ENCODE assay signal across 8 cellular contexts in genomic region chr6:70566751-70567382, GRCh38. TPM values are rescaled to one million over a fixed set of nuclear protein-coding genes. Genes with fewer than 3 reads are reported as not detected.
DNase-seq lines count a peak whose midpoint lies in the region; ATAC-seq and TF ChIP-seq lines count a peak whose summit lies in the region.

Gene SDHAF4 (plus strand): TSS chr6:70566930. CDS start chr6:70566941, 11 bp downstream.

- H3K27ac Mint-ChIP-seq in CD8-positive, alpha-beta T cell: peak within 1 kb of the TSS; percentile 92
- peak within 1 kb of the TSS; percentile 88 for H3K27ac Mint-ChIP-seq in activated CD8-positive, alpha-beta T cell treated with anti-CD3 and anti-CD28 coated beads for 36 hours

- peaks cover 7% of the 10 kb centered on the region for H3K36me3 Mint-ChIP-seq in CD8-positive, alpha-beta T cell
- H3K36me3 Mint-ChIP-seq in activated CD8-positive, alpha-beta T cell treated with anti-CD3 and anti-CD28 coated beads for 36 hours (ENCODE audit: low read depth): peaks cover 12% of the 10 kb centered on the region

- H3K27me3 Mint-ChIP-seq in CD8-positive, alpha-beta T cell (ENCODE audit: low read depth): no peaks in the 10 kb centered on the region
- no peaks in the 10 kb centered on the region for H3K27me3 Mint-ChIP-seq in activated CD8-positive, alpha-beta T cell treated with anti-CD3 and anti-CD28 coated beads for 36 hours

- DNase-seq in CD8-positive, alpha-beta T cell: peak; percentile 90 to 96 (median 95)
- DNase-seq in HK-2 (ENCODE audit: unreplicated experiment): peak; percentile 93
- peak; percentile 54 for DNase-seq in NCI-H82 treated with DMSO at 0.1 percent for 48 hours (lab: John Stamatoyannopoulos, UW; ENCODE audit: unreplicated experiment)
- DNase-seq in activated CD8-positive, alpha-beta T cell treated with anti-CD3 and anti-CD28 coated beads for 36 hours: peak; percentile 95
- DNase-seq in ecto neural progenitor cell (ENCODE audit: low spot score): peak; percentile 94
- peak; percentile 96 for DNase-seq in lower lobe of right lung
- DNase-seq in stimulated activated CD4-positive, alpha-beta T cell treated with anti-CD3 and anti-CD28 coated beads, TNF-alpha, amount 100 ng/mL, for 1 hour (ENCODE audit: low read depth in 3 of 3, low spot score in 1 of 3): peak; percentile 86 to 92 (median 86)

- H3K4me1 Mint-ChIP-seq in CD8-positive, alpha-beta T cell (ENCODE audit: low read depth): peaks cover 24% of the 10 kb centered on the region
- peaks cover 17% of the 10 kb centered on the region for H3K4me1 Mint-ChIP-seq in activated CD8-positive, alpha-beta T cell treated with anti-CD3 and anti-CD28 coated beads for 36 hours (ENCODE audit: low read depth)

- H3K4me3 ChIP-seq in CD8-positive, alpha-beta T cell (ENCODE audit: low read depth, low read length): peak within 1 kb of the TSS; percentile 93
- peak within 1 kb of the TSS; percentile 95 for H3K4me3 ChIP-seq in lower lobe of right lung

- H3K4me3 Mint-ChIP-seq in CD8-positive, alpha-beta T cell: peak within 1 kb of the TSS; percentile 87
- peak within 1 kb of the TSS; percentile 91 for H3K4me3 Mint-ChIP-seq in activated CD8-positive, alpha-beta T cell treated with anti-CD3 and anti-CD28 coated beads for 36 hours

- H3K36me3 ChIP-seq in CD8-positive, alpha-beta T cell (ENCODE audit: insufficient read depth, low read length): no peaks in the 10 kb centered on the region
- no peaks in the 10 kb centered on the region for H3K36me3 ChIP-seq in lower lobe of right lung

- ATAC-seq in CD8-positive, alpha-beta T cell: peak; percentile 99
- peak; percentile 98 for ATAC-seq in GM19455 (IDR thresholded peaks at IDR 0.05; ENCODE audit: unreplicated experiment)
- ATAC-seq in activated CD8-positive, alpha-beta T cell treated with anti-CD3 and anti-CD28 coated beads for 36 hours: peak; percentile 100
- ATAC-seq in lower lobe of right lung: peak; percentile 100

- TF ChIP-seq CTCF in CD8-positive, alpha-beta T cell (IDR thresholded peaks at IDR 0.05): no peak
- TF ChIP-seq CTCF in activated CD8-positive, alpha-beta T cell treated with anti-CD3 and anti-CD28 coated beads for 36 hours (IDR thresholded peaks at IDR 0.05): no peak
- no peak for TF ChIP-seq CTCF in lower lobe of right lung (IDR thresholded peaks at IDR 0.05)

- intact Hi-C loops in CD8-positive, alpha-beta T cell (cut with DNase I, micrococcal nuclease): loop anchor here (1.0 to 10.0 kb wide), 7 partner anchors 100 to 772 kb away; partner anchors contain the start of genes FAM135A (in 2 of the 2), OGFRL1 (in 2 of the 2), LMBRD1 (in 1 of the 2) and SMAP1 (in 1 of the 2)
- intact Hi-C loops in activated CD8-positive, alpha-beta T cell treated with anti-CD3 and anti-CD28 coated beads for 36 hours (cut with micrococcal nuclease): loop anchor here (5.0 kb wide), 1 partner anchor 100 kb away; the partner anchor contains the start of gene SMAP1
- intact Hi-C loops in lower lobe of right lung (cut with DNase I): no loop called here

- CTCF ChIA-PET in CD8-positive, alpha-beta T cell (lab: Charles Lee): interaction anchor here (0.6 to 2.2 kb wide), 3 partner anchors 119 to 317 kb away, joined by 3 to 6 read pairs (median 3); no protein-coding TSS in a partner anchor
- CTCF ChIA-PET in activated CD8-positive, alpha-beta T cell treated with anti-CD3 and anti-CD28 coated beads for 36 hours (lab: Charles Lee): interaction anchor here (0.8 to 2.2 kb wide), 6 partner anchors 16 to 140 kb away, joined by 3 to 9 read pairs (median 4); no protein-coding TSS in a partner anchor

- H3K27me3 ChIP-seq in CD8-positive, alpha-beta T cell (ENCODE audit: insufficient read depth, low read length): no peaks in the 10 kb centered on the region
- no peaks in the 10 kb centered on the region for H3K27me3 ChIP-seq in lower lobe of right lung (ENCODE audit: low read depth)

- no peaks in the 10 kb centered on the region for H3K9me3 ChIP-seq in CD8-positive, alpha-beta T cell (ENCODE audit: low read length)
- H3K9me3 ChIP-seq in lower lobe of right lung: no peaks in the 10 kb centered on the region

- POLR2A ChIA-PET in CD8-positive, alpha-beta T cell (lab: Charles Lee): interaction anchor here (0.7 to 2.8 kb wide), 4 partner anchors 99 to 151 kb away, joined by 3 to 11 read pairs (median 4); partner anchors contain the start of gene SMAP1
- POLR2A ChIA-PET in activated CD8-positive, alpha-beta T cell treated with anti-CD3 and anti-CD28 coated beads for 36 hours (lab: Charles Lee): interaction anchor here (0.7 to 1.8 kb wide), 6 partner anchors 9 to 111 kb away, joined by 3 to 7 read pairs (median 5); partner anchors contain the start of gene SMAP1

- H3K4me1 ChIP-seq in CD8-positive, alpha-beta T cell (ENCODE audit: insufficient read depth, low read length): peaks cover 13% of the 10 kb centered on the region
- peaks cover 15% of the 10 kb centered on the region for H3K4me1 ChIP-seq in lower lobe of right lung

- H3K27ac ChIP-seq in CD8-positive, alpha-beta T cell (ENCODE audit: low read depth, low read length): peak within 1 kb of the TSS; percentile 61
- H3K27ac ChIP-seq in lower lobe of right lung: peak within 1 kb of the TSS; percentile 91

- peaks cover 4% of the 10 kb centered on the region for H3K9me3 Mint-ChIP-seq in CD8-positive, alpha-beta T cell
- H3K9me3 Mint-ChIP-seq in activated CD8-positive, alpha-beta T cell treated with anti-CD3 and anti-CD28 coated beads for 36 hours: no peaks in the 10 kb centered on the region

RNA-seq across cellular contexts. Expression of gene SDHAF4, which starts in this region (rescaled TPM):
- total RNA-seq in CD8-positive, alpha-beta T cell: 1 to 10 TPM; 1.4 to 1.7 TPM
- 10 to 100 TPM; 17.9 to 18.9 TPM for total RNA-seq in activated CD8-positive, alpha-beta T cell treated with anti-CD3 and anti-CD28 coated beads for 36 hours
- 10.8 TPM for total RNA-seq in lower lobe of right lung

Comparison
In these comparisons a context has a peak if more than half of its experiments do, and no peak if none do; other contexts are left out.
1. Peak in every context shown above with its lines: DNase-seq, ATAC-seq, H3K4me3 ChIP-seq and H3K27ac ChIP-seq.